ENCODE assay signal across 11 cellular contexts in the genomic region with DNA sequence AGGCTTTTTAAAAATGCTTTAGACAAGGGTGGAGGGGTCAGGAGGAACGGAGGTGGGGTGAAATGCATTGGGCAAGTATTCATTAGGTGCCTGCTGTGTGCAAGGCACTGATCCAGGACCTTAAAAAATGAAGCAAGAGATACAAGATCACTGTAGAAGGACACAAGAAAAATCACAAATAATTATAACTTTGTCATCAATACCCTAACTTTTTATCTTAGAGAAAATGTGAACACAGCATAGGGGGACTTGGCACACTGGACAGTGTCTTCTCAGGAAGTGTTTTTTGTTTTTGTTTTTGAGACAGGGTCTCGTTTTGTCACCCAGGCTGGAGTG.
"Had no signal": no experiment of that assay in that cellular context is flagged by ENCODE, and none has a peak within 500 bp of the region (broad histone marks: within the 10 kb centered on the region; RNA-seq: fewer than 3 reads in every experiment).

No MANE protein-coding gene starts in this region.

- H3K4me3 ChIP-seq: dorsolateral prefrontal cortex, left lung, right atrium auricular region, skin epidermis, tibial nerve had no signal

- H3K27ac ChIP-seq: left lung, right atrium auricular region, skin epidermis, tibial nerve had no signal

- H3K27me3 ChIP-seq: dorsolateral prefrontal cortex had no signal

- H3K4me3 Mint-ChIP-seq: activated naive CD8-positive, alpha-beta T cell treated with anti-CD3 and anti-CD28 coated beads, Interleukin-2, amount 10 ng/mL, durations not matched to agents 7 days and 5 days; activated T-cell treated with anti-CD3 and anti-CD28 coated beads, Interleukin-2, amount 50 U/mL, for 72 hours; endodermal cell; memory B cell; natural killer cell; T-helper 17 cell had no signal

- H3K9me3 ChIP-seq: left lung, right atrium auricular region, tibial nerve had no signal

- H3K4me1 ChIP-seq: right atrium auricular region had no signal

- H3K36me3 Mint-ChIP-seq: natural killer cell had no signal

- H3K9me3 Mint-ChIP-seq: activated naive CD8-positive, alpha-beta T cell treated with anti-CD3 and anti-CD28 coated beads, Interleukin-2, amount 10 ng/mL, durations not matched to agents 7 days and 5 days; activated T-cell treated with anti-CD3 and anti-CD28 coated beads, Interleukin-2, amount 50 U/mL, for 72 hours; endodermal cell; memory B cell; natural killer cell had no signal

- H3K27ac Mint-ChIP-seq: activated naive CD8-positive, alpha-beta T cell treated with anti-CD3 and anti-CD28 coated beads, Interleukin-2, amount 10 ng/mL, durations not matched to agents 7 days and 5 days; activated T-cell treated with anti-CD3 and anti-CD28 coated beads, Interleukin-2, amount 50 U/mL, for 72 hours; endodermal cell; memory B cell; natural killer cell; T-helper 17 cell had no signal

- H3K36me3 ChIP-seq: left lung, right atrium auricular region, tibial nerve had no signal
